1 cellular context compared by ENCODE assay signal in the genomic region with DNA sequence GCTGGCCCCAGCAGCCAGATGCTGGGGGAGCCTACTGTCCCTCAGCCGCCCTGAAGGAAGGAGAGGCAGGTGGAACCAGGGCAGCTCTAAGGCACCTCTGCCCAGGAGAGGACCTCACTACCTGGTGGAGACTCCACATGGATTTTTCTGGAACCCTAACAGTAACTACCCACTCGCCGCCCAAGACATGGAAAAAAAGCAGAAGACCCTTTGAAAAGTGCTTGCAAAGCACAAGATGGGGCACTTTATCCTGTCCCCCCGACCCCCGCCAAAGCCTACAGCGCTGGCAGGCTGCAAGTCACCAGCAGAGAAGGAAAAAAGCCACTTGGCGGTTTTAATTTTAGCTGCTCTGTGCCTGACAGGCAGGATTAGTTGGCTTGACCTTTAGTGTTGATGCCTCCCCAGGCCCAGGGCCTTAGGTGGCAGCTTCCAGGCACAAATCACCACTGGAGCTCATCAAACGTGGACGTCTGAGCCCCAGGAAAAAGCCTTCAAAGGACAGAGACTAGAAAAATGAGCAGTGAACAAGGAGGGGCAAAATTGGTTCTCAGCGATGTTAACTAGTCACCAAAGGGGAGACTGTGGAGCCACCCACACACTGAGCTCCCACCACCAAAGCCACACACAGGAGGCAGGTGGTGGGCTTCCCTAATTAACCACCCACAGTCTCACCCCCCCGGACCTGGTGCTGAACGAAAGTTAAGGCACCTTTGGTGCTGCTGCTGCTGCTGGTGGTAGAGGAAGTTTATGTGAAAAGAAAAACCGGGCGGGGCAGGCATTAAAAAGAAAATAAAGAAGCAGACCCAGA.
TF ChIP-seq lines count a peak whose summit lies in the region.

No MANE protein-coding gene starts in this region.

TF ChIP-seq in GM12878, 131 proteins besides CTCF, POLR2A, EP300 and RAD21:
- TF ChIP-seq MTA2 (IDR thresholded peaks at IDR 0.05; ENCODE audit: low read depth) (peak; percentile 32; the same call in 1 of the 2 replicates), RUNX3 (IDR thresholded peaks at IDR 0.05; ENCODE audit: low read length) (peak; percentile 56), ATF7 (IDR thresholded peaks at IDR 0.05; ENCODE audit: low read depth) (peak; percentile 27; the same call in 1 of the 2 replicates), MTA3 (IDR thresholded peaks at IDR 0.05; ENCODE audit: borderline replicate concordance, low read length) (peak; percentile 29; the same call in 1 of the 2 replicates), NBN (IDR thresholded peaks at IDR 0.05) (no peak)
